In the genomic region with DNA sequence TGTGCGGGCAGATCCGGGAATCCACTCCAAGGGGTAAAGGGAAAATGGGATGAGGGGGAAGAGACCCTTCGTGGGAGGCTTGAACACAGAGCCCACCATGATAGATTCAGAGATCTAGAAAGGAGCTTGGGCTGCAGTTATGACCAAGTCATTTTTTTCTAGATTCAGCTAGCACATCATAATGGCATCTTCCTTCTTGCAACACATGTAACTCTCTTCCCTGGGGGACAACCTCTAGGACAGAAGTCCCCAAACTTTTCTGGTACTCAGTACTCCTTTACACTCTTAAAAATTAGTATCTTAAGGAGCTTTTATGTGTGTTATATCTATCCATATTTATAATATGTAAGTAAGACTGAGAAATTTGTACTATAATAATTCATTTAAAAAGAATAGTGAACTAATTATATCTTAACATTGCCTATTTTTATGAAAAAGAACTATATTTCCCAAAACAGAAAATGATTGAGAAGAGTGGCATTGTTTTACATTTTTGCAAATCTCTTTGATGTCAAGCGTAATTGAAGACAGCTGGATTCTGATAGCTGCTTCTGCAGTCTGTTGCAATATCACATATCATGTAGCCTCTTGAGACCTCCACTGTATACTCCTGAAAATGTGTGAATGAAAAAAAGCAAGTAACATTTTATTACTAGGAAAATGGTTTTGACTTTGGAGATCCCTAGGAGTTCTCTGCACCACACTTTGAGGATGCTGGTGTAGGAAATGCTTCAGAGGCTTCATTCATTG, we compare ENCODE assay signal across 8 cellular contexts. TPM values are rescaled to one million over a fixed set of nuclear protein-coding genes. Genes with fewer than 3 reads are reported as not detected.
DNase-seq lines count a peak whose midpoint lies in the region; ATAC-seq and TF ChIP-seq lines count a peak whose summit lies in the region.

No MANE protein-coding gene starts in this region.

- H3K36me3 ChIP-seq in OCI-LY1 (ENCODE audit: insufficient read depth, low read length) = no peaks in the 10 kb centered on the region
- H3K36me3 ChIP-seq in endocrine pancreas (ENCODE audit: control insufficient read depth, insufficient read depth, low read length) = no peaks in the 10 kb centered on the region

- no peak for TF ChIP-seq CTCF in Calu3 (IDR thresholded peaks at IDR 0.05; ENCODE audit: unreplicated experiment)
- no peak for TF ChIP-seq CTCF in OCI-LY1 (IDR thresholded peaks at IDR 0.05; ENCODE audit: low read length)
- no peak for TF ChIP-seq CTCF in osteocyte (IDR thresholded peaks at IDR 0.05)
- TF ChIP-seq CTCF in GM20000 (IDR thresholded peaks at IDR 0.05; ENCODE audit: extremely low read depth, missing control alignments) = no peak

- peaks cover 14% of the 10 kb centered on the region for H3K27me3 Mint-ChIP-seq in Calu3 (ENCODE audit: unreplicated experiment)
- H3K27me3 Mint-ChIP-seq in osteocyte (ENCODE audit: unreplicated experiment) = peaks cover 9% of the 10 kb centered on the region

- ATAC-seq in HG03045 (IDR thresholded peaks at IDR 0.05; ENCODE audit: unreplicated experiment) (no peak), GM18505 (IDR thresholded peaks at IDR 0.05; ENCODE audit: unreplicated experiment) (no peak)

- H4K20me1 ChIP-seq in OCI-LY1 (ENCODE audit: insufficient read depth, low read length) = no peaks in the 10 kb centered on the region

- TF ChIP-seq POLR2A in GM18505 (IDR thresholded peaks at IDR 0.05; ENCODE audit: borderline replicate concordance, extremely low read depth, insufficient read depth, insufficient read length) = no peak

- H3K4me3 Mint-ChIP-seq in Calu3 (ENCODE audit: low read depth, unreplicated experiment) (peak overlapping the region; percentile 85), osteocyte (ENCODE audit: unreplicated experiment) (peak overlapping the region; percentile 88)

- peak overlapping the region; percentile 60; the same call in 1 of the 2 replicates for H2AFZ ChIP-seq in OCI-LY1 (ENCODE audit: low read length)

- BruUV-seq in Calu3 (replicated peaks; lab: Mats Ljungman, UMichigan) = TSS peak; percentile 37

- peak overlapping the region; percentile 96 for H3K4me3 ChIP-seq in OCI-LY1 (ENCODE audit: low read depth, low read length, poor library complexity, severe bottlenecking)
- peak overlapping the region; percentile 51 for H3K4me3 ChIP-seq in endocrine pancreas (ENCODE audit: control insufficient read depth, insufficient read depth, low read length)

- CTCF ChIA-PET in Calu3 (lab: Charles Lee) = interaction anchor here (1.3 kb wide), 1 partner anchor 141 kb away, joined by 4 read pairs; a partner anchor contains a TSS

- DNase-seq in Calu3 (no peak), osteocyte (ENCODE audit: extremely low spot score, unreplicated experiment) (no peak), C1 segment of cervical spinal cord (lab: John Stamatoyannopoulos, UW) (no peak), GM20000 (ENCODE audit: low spot score) (no peak)

- H3K79me2 ChIP-seq in OCI-LY1 (ENCODE audit: insufficient read depth, low read length) = no peaks in the 10 kb centered on the region

- peaks cover 18% of the 10 kb centered on the region for H3K4me1 ChIP-seq in OCI-LY1 (ENCODE audit: insufficient read depth, low read length, severe bottlenecking)
- H3K4me1 ChIP-seq in endocrine pancreas (ENCODE audit: control insufficient read depth, insufficient read depth, low read length) = no peaks in the 10 kb centered on the region

- H3K9ac ChIP-seq in OCI-LY1 (ENCODE audit: low read length) = peak overlapping the region; percentile 79
- H3K9ac ChIP-seq in endocrine pancreas (ENCODE audit: control insufficient read depth, insufficient read depth, low read length) = peak overlapping the region; percentile 90

- intact Hi-C loops in Calu3 (cut with micrococcal nuclease; ENCODE audit: unreplicated experiment) = no loop called here

- H3K9me3 Mint-ChIP-seq in Calu3 (ENCODE audit: low read depth, unreplicated experiment) = no peaks in the 10 kb centered on the region
- no peaks in the 10 kb centered on the region for H3K9me3 Mint-ChIP-seq in osteocyte (ENCODE audit: unreplicated experiment)

- H3K9me2 ChIP-seq in OCI-LY1 (ENCODE audit: low read depth, low read length) = no peaks in the 10 kb centered on the region

- H3K36me3 Mint-ChIP-seq in Calu3 (ENCODE audit: insufficient read depth, unreplicated experiment) (peaks cover 9% of the 10 kb centered on the region), osteocyte (ENCODE audit: unreplicated experiment) (peaks cover 4% of the 10 kb centered on the region)

- H3K9me3 ChIP-seq in OCI-LY1 (ENCODE audit: low read length) = no peaks in the 10 kb centered on the region
- H3K9me3 ChIP-seq in endocrine pancreas (ENCODE audit: control insufficient read depth, low read length) = no peaks in the 10 kb centered on the region

- no peaks in the 10 kb centered on the region for H3K4me1 Mint-ChIP-seq in Calu3 (ENCODE audit: low read depth, unreplicated experiment)
- H3K4me1 Mint-ChIP-seq in osteocyte (ENCODE audit: unreplicated experiment) = peaks cover 23% of the 10 kb centered on the region

- H3K27me3 ChIP-seq in OCI-LY1 (ENCODE audit: insufficient read depth, low read length) (no peaks in the 10 kb centered on the region), endocrine pancreas (ENCODE audit: control insufficient read depth, insufficient read depth, low read length) (no peaks in the 10 kb centered on the region)

- H3K27ac ChIP-seq in OCI-LY1 (ENCODE audit: low read depth, low read length, poor library complexity, severe bottlenecking) = no peak overlapping the region

- H3K27ac Mint-ChIP-seq in Calu3 (ENCODE audit: unreplicated experiment) (peak overlapping the region; percentile 23), osteocyte (ENCODE audit: unreplicated experiment) (peak overlapping the region; percentile 94)

- H3K4me2 ChIP-seq in OCI-LY1 (ENCODE audit: low read length) = peak overlapping the region; percentile 95

- H3F3A ChIP-seq in OCI-LY1 (ENCODE audit: insufficient read depth, low read length) = no peaks in the 10 kb centered on the region

RNA-seq across cellular contexts. Expression of a gene that starts 0.9 kb away (rescaled TPM):
- total RNA-seq in Calu3 (2022) = 19.1 and 29.6 TPM in 2 replicates
- 41.0 and 42.0 TPM in 2 replicates for total RNA-seq in osteocyte
